ENCODE assay signal across 3 cellular contexts in genomic region chr3:98434412-98434811, GRCh38.
TF ChIP-seq lines count a peak whose summit lies in the region.

No MANE protein-coding gene starts in this region.

TF ChIP-seq in HEK293, 187 proteins besides CTCF, POLR2A, EP300 and RAD21:
- TF ChIP-seq ZSCAN4 (tag by site-specific recombination; IDR thresholded peaks at IDR 0.05) = no peak
- TF ChIP-seq REST (tag by site-specific recombination; IDR thresholded peaks at IDR 0.05) = peak; percentile 27; the same call in 1 of the 2 replicates
TF ChIP-seq in HEK293: peak in this region for 1.

TF ChIP-seq in Ishikawa, 13 proteins besides CTCF, POLR2A, EP300 and RAD21 (continued from another document):
- TF ChIP-seq USF1 (IDR thresholded peaks at IDR 0.05) (no peak), REST (IDR thresholded peaks at IDR 0.05; ENCODE audit: low read depth) (peak; percentile 61), TEAD4 (IDR thresholded peaks at IDR 0.05) (no peak), CREB1 (IDR thresholded peaks at IDR 0.05; ENCODE audit: low read depth) (no peak)
TF ChIP-seq in Ishikawa: peak in this region for 1.

TF ChIP-seq in GM12878, 131 proteins besides CTCF, POLR2A, EP300 and RAD21 (continued from another document):
- peak; percentile 33; the same call in 1 of the 2 replicates for TF ChIP-seq REST (IDR thresholded peaks at IDR 0.05; ENCODE audit: low read depth, low read length)
- no peak for TF ChIP-seq FOXM1 (IDR thresholded peaks at IDR 0.05; ENCODE audit: low read depth, low read length)
